In genomic region chr10:94186722-94187121, GRCh38 we compare ENCODE assay signal across 19 cellular contexts.
DNase-seq lines count a peak whose midpoint lies in the region.
"Had no signal": no experiment of that assay in that cellular context is flagged by ENCODE, and none has a peak within 500 bp of the region (broad histone marks: within the 10 kb centered on the region; RNA-seq: fewer than 3 reads in every experiment).

No MANE protein-coding gene starts in this region.

- POLR2A ChIA-PET in CD8-positive, alpha-beta memory T cell (lab: Charles Lee), result no interaction called here

- H3K4me1 ChIP-seq in CD8-positive, alpha-beta memory T cell (ENCODE audit: insufficient read depth, low read length), result no peaks in the 10 kb centered on the region
- H3K4me1 ChIP-seq: BLaER1 had no signal

- H3K27ac ChIP-seq in CD8-positive, alpha-beta memory T cell (ENCODE audit: low read depth, low read length), result no peak overlapping the region
- H3K27ac ChIP-seq: BLaER1 had no signal

- no peaks in the 10 kb centered on the region for H3K36me3 ChIP-seq in CD8-positive, alpha-beta memory T cell (ENCODE audit: insufficient read depth, low read length)
- H3K36me3 ChIP-seq: BLaER1 had no signal

- no peaks in the 10 kb centered on the region for H3K36me3 Mint-ChIP-seq in CD8-positive, alpha-beta memory T cell
- H3K36me3 Mint-ChIP-seq: CD14-positive monocyte; CD4-positive, alpha-beta memory T cell had no signal

- H3K9me3 ChIP-seq in CD8-positive, alpha-beta memory T cell (ENCODE audit: low read length), result no peaks in the 10 kb centered on the region
- H3K9me3 ChIP-seq: BLaER1 had no signal

- peaks cover 4 to 7% of the 10 kb centered on the region in 2 donors for H3K27me3 Mint-ChIP-seq in CD8-positive, alpha-beta memory T cell

- CTCF ChIA-PET in CD8-positive, alpha-beta memory T cell (lab: Charles Lee), result no interaction called here

- H3K27me3 ChIP-seq in CD8-positive, alpha-beta memory T cell (ENCODE audit: insufficient read depth, low read length, poor library complexity, severe bottlenecking), result no peaks in the 10 kb centered on the region
- H3K27me3 ChIP-seq: BLaER1 had no signal

- no peak overlapping the region for H3K27ac Mint-ChIP-seq in CD8-positive, alpha-beta memory T cell
- H3K27ac Mint-ChIP-seq: CD14-positive monocyte; CD4-positive, alpha-beta memory T cell had no signal

- H3K4me3 ChIP-seq in CD8-positive, alpha-beta memory T cell (ENCODE audit: low read length), result no peak overlapping the region
- H3K4me3 ChIP-seq: BLaER1, K562 had no signal

- H3K4me3 Mint-ChIP-seq in CD8-positive, alpha-beta memory T cell, result no peak overlapping the region
- H3K4me3 Mint-ChIP-seq: CD14-positive monocyte; CD4-positive, alpha-beta memory T cell had no signal

- no peaks in the 10 kb centered on the region for H3K4me1 Mint-ChIP-seq in CD8-positive, alpha-beta memory T cell
- H3K4me1 Mint-ChIP-seq: CD14-positive monocyte; CD4-positive, alpha-beta memory T cell had no signal

- DNase-seq in NCI-H748 (lab: John Stamatoyannopoulos, UW; ENCODE audit: unreplicated experiment), result peak; percentile 25
- no peak for DNase-seq in NCI-H748 treated with DMSO at 0.1 percent for 48 hours (lab: John Stamatoyannopoulos, UW)
- peak; percentile 13 for DNase-seq in NCI-H1105 (lab: John Stamatoyannopoulos, UW)
- peak; percentile 60 for DNase-seq in NCI-H82 treated with DMSO at 0.1 percent for 48 hours (lab: John Stamatoyannopoulos, UW; ENCODE audit: unreplicated experiment)
- DNase-seq in CD8-positive, alpha-beta memory T cell, result no peak
- DNase-seq in DMS 273 (lab: John Stamatoyannopoulos, UW; ENCODE audit: unreplicated experiment), result no peak
- no peak for DNase-seq in Ammon's horn (ENCODE audit: low spot score)
- DNase-seq: ACHN; Calu3; CD4-positive, alpha-beta memory T cell; DMS 273 treated with DMSO at 0.1 percent for 48 hours; DMS79; GDM1; GOT3; H7; IMR-90 had no signal

- peaks cover 0 to 2% (median 0%) of the 10 kb centered on the region in 5 donors for H3K9me3 Mint-ChIP-seq in CD8-positive, alpha-beta memory T cell

Comparison
In these comparisons a context has a peak if more than half of its experiments do, and no peak if none do; other contexts are left out.
1. DNase-seq: peak in NCI-H748 (single experiment), NCI-H1105 (single experiment) and NCI-H82 treated with DMSO at 0.1 percent for 48 hours (single experiment); none in NCI-H748 treated with DMSO at 0.1 percent for 48 hours (single experiment), CD8-positive, alpha-beta memory T cell (0 of 5), DMS 273 (single experiment) and Ammon's horn (single experiment).